ENCODE assay signal across 17 cellular contexts in genomic region chr18:9927392-9928063, GRCh38. TPM values are rescaled to one million over a fixed set of nuclear protein-coding genes. Genes with fewer than 3 reads are reported as not detected.
DNase-seq lines count a peak whose midpoint lies in the region; ATAC-seq, FAIRE-seq and TF ChIP-seq lines count a peak whose summit lies in the region.
"Had no signal": no experiment of that assay in that cellular context is flagged by ENCODE, and none has a peak within 500 bp of the region (broad histone marks: within the 10 kb centered on the region; RNA-seq: fewer than 3 reads in every experiment).

No MANE protein-coding gene starts in this region.

- intact Hi-C loops in CD4-positive, alpha-beta memory T cell (cut with micrococcal nuclease): no loop called here
- intact Hi-C loops in adrenal gland (cut with DNase I): loop anchor here in 1 of 2 donors (10.0 kb wide), 1 partner anchor 53 kb away; no protein-coding TSS in a partner anchor
- intact Hi-C loops in kidney (cut with DNase I): no loop called here

- peaks cover 96% of the 10 kb centered on the region for H3K4me1 ChIP-seq in CD4-positive, alpha-beta memory T cell (ENCODE audit: insufficient read depth, low read length)
- H3K4me1 ChIP-seq in adrenal gland (replicated peaks in 1 of 2): peaks cover 54 to 100% of the 10 kb centered on the region in 2 donors
- H3K4me1 ChIP-seq in kidney (ENCODE audit: control insufficient read depth in 1 of 2, insufficient read depth in 1 of 2, low read depth in 1 of 2, low read length in 2 of 2): peaks cover 13 to 18% of the 10 kb centered on the region in 2 donors

- no peaks in the 10 kb centered on the region for H3K36me3 ChIP-seq in CD4-positive, alpha-beta memory T cell (ENCODE audit: insufficient read depth, low read length)
- H3K36me3 ChIP-seq in adrenal gland (replicated peaks in 1 of 2) (peaks cover 0 to 2% of the 10 kb centered on the region in 2 donors), kidney (ENCODE audit: control insufficient read depth in 1 of 2, insufficient read depth in 2 of 2, low read length in 2 of 2) (no peaks in the 10 kb centered on the region)

- no peaks in the 10 kb centered on the region for H3K27me3 ChIP-seq in CD4-positive, alpha-beta memory T cell (ENCODE audit: insufficient read depth, low read length)
- no peaks in the 10 kb centered on the region for H3K27me3 ChIP-seq in adrenal gland

- H3K9ac ChIP-seq in kidney (ENCODE audit: low read length in 2 of 2): no peak overlapping the region

- peak overlapping the region in 2 of 7 donors; percentile 39 to 87 for H3K27ac Mint-ChIP-seq in CD4-positive, alpha-beta memory T cell
- peak overlapping the region; percentile 17 for H3K27ac Mint-ChIP-seq in HFFc6
- H3K27ac Mint-ChIP-seq in nephron progenitor cell: peak overlapping the region; percentile 44
- H3K27ac Mint-ChIP-seq: activated CD8-positive, alpha-beta memory T cell treated with anti-CD3 and anti-CD28 coated beads, Interleukin-2, amount 10 ng/mL, durations not matched to agents 7 days and 5 days had no signal

- no peak for DNase-seq in CD4-positive, alpha-beta memory T cell
- DNase-seq in HFFc6 (no peak), adrenal gland (no peak), nephron progenitor cell (no peak), kidney (no peak), H4 (ENCODE audit: low spot score) (no peak)
- DNase-seq: activated CD8-positive, alpha-beta memory T cell treated with anti-CD3 and anti-CD28 coated beads, Interleukin-2, amount 10 ng/mL, durations not matched to agents 7 days and 5 days; KG1; midbrain; NCI-H146; NCI-H510A; PC-3; substantia nigra had no signal

- no peak for FAIRE-seq in kidney (lab: Jason Lieb, UNC)
- FAIRE-seq: GM12892 had no signal

- H3K9me3 Mint-ChIP-seq in CD4-positive, alpha-beta memory T cell: no peaks in the 10 kb centered on the region
- H3K9me3 Mint-ChIP-seq in HFFc6 (no peaks in the 10 kb centered on the region), nephron progenitor cell (no peaks in the 10 kb centered on the region)

- TF ChIP-seq POLR2A in adrenal gland (IDR thresholded peaks at IDR 0.05): no peak

- POLR2A ChIA-PET in CD4-positive, alpha-beta memory T cell (lab: Charles Lee; ENCODE audit: partially characterized antibody): interaction anchor here (2.6 kb wide), 1 partner anchor 13 kb away, joined by 21 read pairs; the partner anchor contains the start of gene VAPA

- no peaks in the 10 kb centered on the region for H3K27me3 Mint-ChIP-seq in CD4-positive, alpha-beta memory T cell
- H3K27me3 Mint-ChIP-seq in HFFc6 (ENCODE audit: insufficient read depth) (no peaks in the 10 kb centered on the region), nephron progenitor cell (ENCODE audit: low read depth, poor library complexity) (no peaks in the 10 kb centered on the region)
- H3K27me3 Mint-ChIP-seq: activated CD8-positive, alpha-beta memory T cell treated with anti-CD3 and anti-CD28 coated beads, Interleukin-2, amount 10 ng/mL, durations not matched to agents 7 days and 5 days had no signal

- no peak overlapping the region for H3K27ac ChIP-seq in CD4-positive, alpha-beta memory T cell (ENCODE audit: low read depth, low read length)
- peak overlapping the region in 3 of 5 donors; percentile 11 to 42 (median 15) for H3K27ac ChIP-seq in adrenal gland
- H3K27ac ChIP-seq in kidney (ENCODE audit: low read depth in 2 of 2, low read length in 2 of 2): no peak overlapping the region

- TF ChIP-seq CTCF in HFFc6 (IDR thresholded peaks at IDR 0.05) (no peak), adrenal gland (IDR thresholded peaks at IDR 0.05) (peak in 1 of 6 experiments; percentile 23), nephron progenitor cell (IDR thresholded peaks at IDR 0.05) (no peak), kidney (IDR thresholded peaks at IDR 0.05; ENCODE audit: borderline replicate concordance, extremely low read depth, insufficient read depth) (no peak)

- H3K36me3 Mint-ChIP-seq in CD4-positive, alpha-beta memory T cell: peaks cover 8 to 11% of the 10 kb centered on the region in 2 donors
- H3K36me3 Mint-ChIP-seq in HFFc6 (ENCODE audit: low read depth) (peaks cover 10% of the 10 kb centered on the region; the same call in 1 of the 2 replicates), nephron progenitor cell (ENCODE audit: low read depth) (peaks cover 14% of the 10 kb centered on the region)

- no peak overlapping the region for H3K4me3 ChIP-seq in CD4-positive, alpha-beta memory T cell (ENCODE audit: low read length in 2 of 2)
- H3K4me3 ChIP-seq in adrenal gland: no peak overlapping the region
- no peak overlapping the region for H3K4me3 ChIP-seq in kidney (ENCODE audit: low read length in 2 of 2)

- WGBS in adrenal gland, 4 donors: 48 to 65% (median 55%) methylated on average over 2 of the region's 2 CpGs

- no peak for ATAC-seq in esophagus mucosa
- ATAC-seq: activated CD8-positive, alpha-beta memory T cell treated with anti-CD3 and anti-CD28 coated beads, Interleukin-2, amount 10 ng/mL, durations not matched to agents 7 days and 5 days; PC-3 had no signal

- H3K4me3 Mint-ChIP-seq in CD4-positive, alpha-beta memory T cell: peak overlapping the region in 6 of 8 donors; percentile 2 to 52 (median 48)
- H3K4me3 Mint-ChIP-seq in HFFc6: no peak overlapping the region
- no peak overlapping the region for H3K4me3 Mint-ChIP-seq in nephron progenitor cell
- H3K4me3 Mint-ChIP-seq: activated CD8-positive, alpha-beta memory T cell treated with anti-CD3 and anti-CD28 coated beads, Interleukin-2, amount 10 ng/mL, durations not matched to agents 7 days and 5 days had no signal

- peaks cover 52 to 72% (median 65%) of the 10 kb centered on the region in 4 donors for H3K4me1 Mint-ChIP-seq in CD4-positive, alpha-beta memory T cell
- peaks cover 86% of the 10 kb centered on the region for H3K4me1 Mint-ChIP-seq in HFFc6 (ENCODE audit: low read depth)
- H3K4me1 Mint-ChIP-seq in nephron progenitor cell: peaks cover 31% of the 10 kb centered on the region

- no peaks in the 10 kb centered on the region for H3K9me3 ChIP-seq in CD4-positive, alpha-beta memory T cell (ENCODE audit: control insufficient read depth in 1 of 2, low read length in 2 of 2)
- H3K9me3 ChIP-seq in adrenal gland (replicated peaks in 1 of 3) (no peaks in the 10 kb centered on the region), kidney (ENCODE audit: control insufficient read depth in 1 of 2, low read length in 2 of 2) (no peaks in the 10 kb centered on the region)

- CTCF ChIA-PET in CD4-positive, alpha-beta memory T cell (lab: Charles Lee; ENCODE audit: partially characterized antibody): interaction anchor here (1.9 kb wide), 1 partner anchor 12 kb away, joined by 4 read pairs; no protein-coding TSS in a partner anchor

RNA-seq across cellular contexts. Expression of gene VAPA, which starts 13.7 kb away (rescaled TPM):
- total RNA-seq in CD4-positive, alpha-beta memory T cell: 100 to 1,000 TPM; 113 to 116 TPM
- polyA plus RNA-seq in CD4-positive, alpha-beta memory T cell: 100 to 1,000 TPM; 206 to 280 TPM
- total RNA-seq in HFFc6 (2021; fragmentation: NEBNext Ultra II Directional; extraction: Animal tissue kit (Norgen Biotek cat#: 25700)): 100 to 1,000 TPM; 184 to 237 (median 206) TPM
- total RNA-seq in adrenal gland (100 to 1,000 TPM; 324 to 894 (median 436) TPM), kidney (171 TPM), esophagus mucosa (232 TPM)
- polyA plus RNA-seq in adrenal gland (100 to 1,000 TPM in 2 of 3 donors, 10 to 100 TPM in 1; 71.3 to 900 (median 120) TPM), kidney (ENCODE audit: insufficient read depth, low read depth, low replicate concordance) (185 TPM)
- total RNA-seq in H4 (2014; rRNA removed; shearing (Covaris generic)): 318 and 364 TPM in 2 replicates

RNA-seq across cellular contexts. Expression of gene TXNDC2, which starts 41.8 kb away (rescaled TPM):
- not detected for total RNA-seq in CD4-positive, alpha-beta memory T cell
- polyA plus RNA-seq in CD4-positive, alpha-beta memory T cell: not detected
- total RNA-seq in HFFc6 (2021; fragmentation: NEBNext Ultra II Directional; extraction: Animal tissue kit (Norgen Biotek cat#: 25700)): under 1 TPM in 3 of 6 experiments, not detected in 3; 0.14 to 0.34 (median 0.18) TPM
- under 1 TPM in 5 of 8 donors, not detected in 3; 0.08 to 0.43 (median 0.25) TPM for total RNA-seq in adrenal gland
- polyA plus RNA-seq in adrenal gland: under 1 TPM in 1 of 3 donors, not detected in 2; 0.22 TPM
- 0.16 TPM for total RNA-seq in kidney
- not detected for polyA plus RNA-seq in kidney (ENCODE audit: insufficient read depth, low read depth, low replicate concordance)
- not detected for total RNA-seq in esophagus mucosa
- 0.29 and 0.55 TPM in 2 replicates for total RNA-seq in H4 (2014; rRNA removed; shearing (Covaris generic))
- total RNA-seq: activated CD8-positive, alpha-beta memory T cell treated with anti-CD3 and anti-CD28 coated beads, Interleukin-2, amount 10 ng/mL, durations not matched to agents 7 days and 5 days; cerebellum; epithelial cell of proximal tubule had no signal

Comparison
In these comparisons a context has a peak if more than half of its experiments do, and no peak if none do; other contexts are left out.
1. H3K27ac ChIP-seq: peak in adrenal gland (3 of 5); none in CD4-positive, alpha-beta memory T cell (single experiment) and kidney (0 of 2).
2. H3K4me3 Mint-ChIP-seq: peak in CD4-positive, alpha-beta memory T cell (6 of 8); none in HFFc6 (single experiment) and nephron progenitor cell (single experiment).